1 cellular context compared by ENCODE assay signal in the genomic region with DNA sequence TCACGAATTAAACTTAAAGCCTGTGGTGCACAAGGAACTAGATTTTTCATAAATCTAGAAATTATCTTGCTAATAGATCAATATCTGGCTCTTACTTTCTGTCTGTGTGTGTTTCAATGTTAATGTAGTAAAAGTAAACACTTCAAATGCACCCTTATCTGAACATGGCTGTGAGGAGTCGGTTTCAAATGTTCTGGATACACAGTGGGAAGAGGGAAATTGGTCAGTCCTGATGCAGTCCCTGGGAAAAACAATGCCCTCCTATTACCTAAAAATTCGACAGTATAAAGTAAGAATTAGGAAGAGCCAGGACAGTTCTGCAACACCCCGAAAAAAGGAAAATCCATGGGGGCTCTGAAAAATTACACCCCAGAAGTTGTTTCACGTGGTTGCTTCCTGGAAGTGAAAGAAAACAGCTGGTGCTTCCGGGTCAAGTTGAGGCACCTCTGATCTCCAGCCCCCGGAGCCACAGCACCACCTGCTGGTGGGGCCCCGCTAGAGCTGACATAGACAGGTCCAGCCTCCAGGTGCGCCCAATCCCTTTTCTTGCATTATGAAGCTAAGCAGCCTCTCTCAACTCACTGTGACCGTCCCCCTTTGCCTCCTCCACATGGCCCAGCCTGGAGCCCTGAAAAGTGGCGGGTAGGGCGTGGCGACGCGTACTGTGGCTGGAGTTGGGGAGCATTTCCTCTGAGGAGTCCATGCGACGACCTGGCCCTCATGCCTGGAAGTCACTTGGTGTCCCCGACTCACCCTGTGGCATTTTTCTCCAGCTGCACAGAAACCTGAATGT.
TF ChIP-seq lines count a peak whose summit lies in the region.

No MANE protein-coding gene starts in this region.

TF ChIP-seq in K562, 482 proteins besides CTCF, POLR2A, EP300 and RAD21 (continued from another document):
- TF ChIP-seq, protein P1, sequence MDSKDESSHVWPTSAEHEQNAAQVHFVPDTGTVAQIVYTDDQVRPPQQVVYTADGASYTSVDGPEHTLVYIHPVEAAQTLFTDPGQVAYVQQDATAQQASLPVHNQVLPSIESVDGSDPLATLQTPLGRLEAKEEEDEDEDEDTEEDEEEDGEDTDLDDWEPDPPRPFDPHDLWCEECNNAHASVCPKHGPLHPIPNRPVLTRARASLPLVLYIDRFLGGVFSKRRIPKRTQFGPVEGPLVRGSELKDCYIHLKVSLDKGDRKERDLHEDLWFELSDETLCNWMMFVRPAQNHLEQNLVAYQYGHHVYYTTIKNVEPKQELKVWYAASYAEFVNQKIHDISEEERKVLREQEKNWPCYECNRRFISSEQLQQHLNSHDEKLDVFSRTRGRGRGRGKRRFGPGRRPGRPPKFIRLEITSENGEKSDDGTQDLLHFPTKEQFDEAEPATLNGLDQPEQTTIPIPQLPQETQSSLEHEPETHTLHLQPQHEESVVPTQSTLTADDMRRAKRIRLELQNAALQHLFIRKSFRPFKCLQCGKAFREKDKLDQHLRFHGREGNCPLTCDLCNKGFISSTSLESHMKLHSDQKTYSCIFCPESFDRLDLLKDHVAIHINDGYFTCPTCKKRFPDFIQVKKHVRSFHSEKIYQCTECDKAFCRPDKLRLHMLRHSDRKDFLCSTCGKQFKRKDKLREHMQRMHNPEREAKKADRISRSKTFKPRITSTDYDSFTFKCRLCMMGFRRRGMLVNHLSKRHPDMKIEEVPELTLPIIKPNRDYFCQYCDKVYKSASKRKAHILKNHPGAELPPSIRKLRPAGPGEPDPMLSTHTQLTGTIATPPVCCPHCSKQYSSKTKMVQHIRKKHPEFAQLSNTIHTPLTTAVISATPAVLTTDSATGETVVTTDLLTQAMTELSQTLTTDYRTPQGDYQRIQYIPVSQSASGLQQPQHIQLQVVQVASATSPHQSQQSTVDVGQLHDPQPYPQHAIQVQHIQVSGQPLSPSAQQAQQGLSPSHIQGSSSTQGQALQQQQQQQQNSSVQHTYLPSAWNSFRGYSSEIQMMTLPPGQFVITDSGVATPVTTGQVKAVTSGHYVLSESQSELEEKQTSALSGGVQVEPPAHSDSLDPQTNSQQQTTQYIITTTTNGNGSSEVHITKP (IDR thresholded peaks at IDR 0.05; ENCODE audit: partially characterized antibody), result peak; percentile 73
- TF ChIP-seq, protein P2, sequence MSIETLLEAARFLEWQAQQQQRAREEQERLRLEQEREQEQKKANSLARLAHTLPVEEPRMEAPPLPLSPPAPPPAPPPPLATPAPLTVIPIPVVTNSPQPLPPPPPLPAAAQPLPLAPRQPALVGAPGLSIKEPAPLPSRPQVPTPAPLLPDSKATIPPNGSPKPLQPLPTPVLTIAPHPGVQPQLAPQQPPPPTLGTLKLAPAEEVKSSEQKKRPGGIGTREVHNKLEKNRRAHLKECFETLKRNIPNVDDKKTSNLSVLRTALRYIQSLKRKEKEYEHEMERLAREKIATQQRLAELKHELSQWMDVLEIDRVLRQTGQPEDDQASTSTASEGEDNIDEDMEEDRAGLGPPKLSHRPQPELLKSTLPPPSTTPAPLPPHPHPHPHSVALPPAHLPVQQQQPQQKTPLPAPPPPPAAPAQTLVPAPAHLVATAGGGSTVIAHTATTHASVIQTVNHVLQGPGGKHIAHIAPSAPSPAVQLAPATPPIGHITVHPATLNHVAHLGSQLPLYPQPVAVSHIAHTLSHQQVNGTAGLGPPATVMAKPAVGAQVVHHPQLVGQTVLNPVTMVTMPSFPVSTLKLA (conservative IDR thresholded peaks at IDR 0.05), result 0 out of 4 replicates have a peak, but pooled peaks of 1 of the 2 experiments have one; percentile 45
- TF ChIP-seq NR2C2 (CRISPR knock-in tag; IDR thresholded peaks at IDR 0.05), result peak; percentile 82; the same call in 1 of the 2 replicates
- peak; percentile 95 for TF ChIP-seq NR2C2 (tag; IDR thresholded peaks at IDR 0.05)
- peak; percentile 36 for TF ChIP-seq SMC3 (conservative IDR thresholded peaks at IDR 0.05; ENCODE audit: insufficient read depth, low read depth, low read length)
- TF ChIP-seq DMBX1 (CRISPR knock-in tag; IDR thresholded peaks at IDR 0.05; ENCODE audit: borderline replicate concordance), result peak; percentile 68; the same call in 1 of the 2 replicates
TF ChIP-seq in K562: peak in this region for 20.
